In genomic region chr5:126514159-126515141, GRCh38 we compare ENCODE assay signal across 15 cellular contexts.
DNase-seq lines count a peak whose midpoint lies in the region; ATAC-seq, FAIRE-seq and TF ChIP-seq lines count a peak whose summit lies in the region.
"Had no signal": no experiment of that assay in that cellular context is flagged by ENCODE, and none has a peak within 500 bp of the region (broad histone marks: within the 10 kb centered on the region; RNA-seq: fewer than 3 reads in every experiment).

No MANE protein-coding gene starts in this region.

- H3K9me3 ChIP-seq in right atrium auricular region (no peaks in the 10 kb centered on the region), H1 (ENCODE audit: insufficient read depth in 2 of 2, low read depth in 1 of 2, low read length in 1 of 2) (no peaks in the 10 kb centered on the region), uterus (no peaks in the 10 kb centered on the region)

- H2BK15ac ChIP-seq in H1 (ENCODE audit: low read length) (no peak overlapping the region), mesendoderm (replicated peaks; ENCODE audit: low read depth) (no peak overlapping the region)

- no peak overlapping the region for H2AFZ ChIP-seq in H1 (ENCODE audit: low read length)

- H3K27me3 ChIP-seq in right atrium auricular region (no peaks in the 10 kb centered on the region), H1 (replicated peaks in 1 of 4; ENCODE audit: control insufficient read depth in 3 of 4, extremely low read depth in 1 of 4, insufficient read depth in 3 of 4, low read length in 3 of 4) (no peaks in the 10 kb centered on the region), mesendoderm (ENCODE audit: insufficient read depth, low read length, poor library complexity) (no peaks in the 10 kb centered on the region), uterus (no peaks in the 10 kb centered on the region)
- H3K27me3 ChIP-seq: cardiac muscle cell had no signal

- WGBS in H1 (ENCODE audit: extremely low coverage in 1 of 2, insufficient coverage in 1 of 2, insufficient read length in 1 of 2, insufficient replicate concordance in 2 of 2, low coverage in 1 of 2, low lambda C conversion rate in 2 of 2, missing lambda C conversion rate in 1 of 2), 2 experiments = 90% methylated on average over 13 of the region's 13 CpGs; no CpG with 5 or more reads in 1 of the 2 experiments
- WGBS in mesendoderm (ENCODE audit: extremely low coverage, insufficient coverage, low lambda C conversion rate) = no CpG with 5 or more reads among the region's 13 CpGs

- TF ChIP-seq POLR2A in H1 (IDR thresholded peaks at IDR 0.05; ENCODE audit: control extremely low read depth in 1 of 2, low read depth in 2 of 2, low read length in 2 of 2) (no peak), uterus (IDR thresholded peaks at IDR 0.05) (no peak)

- H2BK20ac ChIP-seq in H1 (ENCODE audit: low read length) = no peak overlapping the region

- H4K5ac ChIP-seq in H1 (ENCODE audit: insufficient read length, low read depth, low read length) (no peak overlapping the region), mesendoderm (ENCODE audit: low read length) (no peak overlapping the region)

- H2BK5ac ChIP-seq in H1 (ENCODE audit: low read depth, low read length) (no peak overlapping the region), mesendoderm (ENCODE audit: low read length) (no peak overlapping the region)

- no peak overlapping the region; the same call in 1 of the 2 replicates for H2AK5ac ChIP-seq in H1 (ENCODE audit: low read depth, low read length)
- no peak overlapping the region for H2AK5ac ChIP-seq in mesendoderm (ENCODE audit: low read length)

- H3K79me1 ChIP-seq in H1 (ENCODE audit: low read depth, low read length) (no peaks in the 10 kb centered on the region), mesendoderm (ENCODE audit: low read length) (no peaks in the 10 kb centered on the region)

- H3K4me1 ChIP-seq in right atrium auricular region (peaks cover 0 to 20% of the 10 kb centered on the region in 2 donors), H1 (replicated peaks in 1 of 4; ENCODE audit: control insufficient read depth in 3 of 4, insufficient read depth in 4 of 4, low read length in 3 of 4) (peaks cover 0 to 3% (median 0%) of the 10 kb centered on the region in 4 experiments; a peak in 1 of 7 replicates), mesendoderm (ENCODE audit: control insufficient read depth, low read depth, low read length) (no peaks in the 10 kb centered on the region), uterus (peaks cover 0 to 9% of the 10 kb centered on the region in 2 donors)

- no peak overlapping the region for H3K14ac ChIP-seq in H1 (ENCODE audit: insufficient read length)

- H3K36me3 ChIP-seq in right atrium auricular region (no peaks in the 10 kb centered on the region), H1 (ENCODE audit: control insufficient read depth in 2 of 4, insufficient read depth in 4 of 4, low read length in 3 of 4) (no peaks in the 10 kb centered on the region), mesendoderm (ENCODE audit: control insufficient read depth, insufficient read depth, low read length) (no peaks in the 10 kb centered on the region), uterus (no peaks in the 10 kb centered on the region)
- H3K36me3 ChIP-seq: cardiac muscle cell had no signal

- CTCF ChIA-PET in H1 (lab: Charles Lee; ENCODE audit: partially characterized antibody) = interaction anchor here (11.4 kb wide), 1 partner anchor 14 kb away, joined by 87 read pairs; no protein-coding TSS in a partner anchor

- no peak for DNase-seq in right atrium auricular region (ENCODE audit: low spot score)
- DNase-seq in left cardiac atrium = no peak
- DNase-seq in H1 (ENCODE audit: low read depth in 1 of 2, low spot score in 2 of 2) = peak in 1 of 2 experiments; percentile 19
- peak; percentile 32 for DNase-seq in mesendoderm
- DNase-seq in uterus = no peak
- DNase-seq in GM19240 (ENCODE audit: insufficient read length, low spot score) = no peak
- DNase-seq: CD8-positive, alpha-beta memory T cell; head of caudate nucleus; kidney glomerular epithelial cell; NCI-H1694 treated with DMSO at 0.1 percent for 48 hours; T-cell had no signal

- no peak for FAIRE-seq in H1 (lab: Jason Lieb, UNC)
- FAIRE-seq: RCC 7860 had no signal

- intact Hi-C loops in left cardiac atrium (cut with DNase I) = no loop called here
- intact Hi-C loops in uterus (cut with DNase I; ENCODE audit: low total_unique reads) = no loop called here

- no peak overlapping the region for H3K9ac ChIP-seq in H1 (replicated peaks in 1 of 4; ENCODE audit: extremely low read depth in 1 of 4, low read depth in 3 of 4, low read length in 3 of 4)
- H3K9ac ChIP-seq in mesendoderm (ENCODE audit: low read length) = no peak overlapping the region

- H3K4ac ChIP-seq in H1 (replicated peaks; ENCODE audit: insufficient read length, low read depth, low read length) (no peak overlapping the region), mesendoderm (ENCODE audit: low read depth, low read length) (no peak overlapping the region)

- no peak overlapping the region for H4K91ac ChIP-seq in H1 (replicated peaks; ENCODE audit: insufficient read length, low read length)

- no peak for TF ChIP-seq EP300 in H1 (IDR thresholded peaks at IDR 0.05; ENCODE audit: borderline replicate concordance in 1 of 2, low read depth in 2 of 2, low read length in 2 of 2)

- H3K23ac ChIP-seq in H1 (ENCODE audit: insufficient read length) = no peak overlapping the region
- H3K23ac ChIP-seq in mesendoderm (ENCODE audit: low read length) = no peak overlapping the region

- H3K18ac ChIP-seq in H1 (ENCODE audit: extremely low read depth, low read length) = no peak overlapping the region
- no peak overlapping the region for H3K18ac ChIP-seq in mesendoderm (ENCODE audit: low read length)

- POLR2A ChIA-PET in H1 (lab: Charles Lee; ENCODE audit: partially characterized antibody) = no interaction called here

- TF ChIP-seq CTCF in right atrium auricular region (IDR thresholded peaks at IDR 0.05) (no peak), H1 (IDR thresholded peaks at IDR 0.05; ENCODE audit: control extremely low read depth in 1 of 3, insufficient read depth in 1 of 3, low read depth in 1 of 3, low read length in 3 of 3) (no peak), uterus (IDR thresholded peaks at IDR 0.05) (no peak)

- H2BK120ac ChIP-seq in H1 (replicated peaks; ENCODE audit: low read depth, low read length) (no peak overlapping the region), mesendoderm (ENCODE audit: low read depth, low read length) (no peak overlapping the region)

- H2BK12ac ChIP-seq in H1 (ENCODE audit: low read depth, low read length) = no peak overlapping the region

- H3K4me2 ChIP-seq in H1 (ENCODE audit: insufficient read depth in 1 of 2, low read depth in 2 of 2, low read length in 2 of 2) (no peak overlapping the region), mesendoderm (ENCODE audit: low read length) (no peak overlapping the region)

- H3K56ac ChIP-seq in H1 (replicated peaks; ENCODE audit: insufficient read length, low read depth, low read length) (no peak overlapping the region), mesendoderm (ENCODE audit: low read length) (no peak overlapping the region)

- no peaks in the 10 kb centered on the region for H4K20me1 ChIP-seq in H1 (replicated peaks in 1 of 2; ENCODE audit: control insufficient read depth in 1 of 2, insufficient read depth in 2 of 2, low read length in 2 of 2)

- no peak overlapping the region for H3K4me3 ChIP-seq in right atrium auricular region
- H3K4me3 ChIP-seq in H1 (ENCODE audit: extremely low read depth in 1 of 4, insufficient read depth in 2 of 4, low read depth in 3 of 4, low read length in 4 of 4) = no peak overlapping the region
- H3K4me3 ChIP-seq in mesendoderm (ENCODE audit: low read length) = no peak overlapping the region
- no peak overlapping the region for H3K4me3 ChIP-seq in uterus
- H3K4me3 ChIP-seq: cardiac muscle cell had no signal

- no peak for TF ChIP-seq RAD21 in H1 (IDR thresholded peaks at IDR 0.05 in 1 of 2, conservative IDR thresholded peaks at IDR 0.05 in 1 of 2; ENCODE audit: low read depth in 2 of 2, low read length in 2 of 2)

- H4K8ac ChIP-seq in H1 (ENCODE audit: extremely low read depth, insufficient read depth, low read length) = no peak overlapping the region
- H4K8ac ChIP-seq in mesendoderm (ENCODE audit: low read depth, low read length) = no peak overlapping the region

- no peak for ATAC-seq in left cardiac atrium
- ATAC-seq in HG02763 (IDR thresholded peaks at IDR 0.05; ENCODE audit: unreplicated experiment) = no peak
- no peak for ATAC-seq in GM18520 (IDR thresholded peaks at IDR 0.05; ENCODE audit: unreplicated experiment)
- ATAC-seq: T-cell had no signal

- H3K27ac ChIP-seq in right atrium auricular region = peak overlapping the region; percentile 29 to 44
- H3K27ac ChIP-seq in H1 (ENCODE audit: low read depth, low read length) = no peak overlapping the region
- H3K27ac ChIP-seq in mesendoderm (ENCODE audit: low read depth, low read length) = no peak overlapping the region
- peak overlapping the region; percentile 83 to 95 for H3K27ac ChIP-seq in uterus

- H3K79me2 ChIP-seq in H1 (ENCODE audit: control insufficient read depth in 1 of 2, insufficient read depth in 2 of 2, low read length in 2 of 2) = no peaks in the 10 kb centered on the region
- H3K79me2 ChIP-seq in mesendoderm (ENCODE audit: control insufficient read depth, insufficient read depth, low read length) = no peaks in the 10 kb centered on the region

- H3K23me2 ChIP-seq in H1 (ENCODE audit: low read depth, low read length) = no peaks in the 10 kb centered on the region

TF ChIP-seq in H1, 55 proteins besides CTCF, POLR2A, EP300 and RAD21:
- TF ChIP-seq RNF2 (IDR thresholded peaks at IDR 0.05; ENCODE audit: borderline replicate concordance, low read depth, low read length, missing control alignments, poor library complexity, severe bottlenecking) = no peak
- TF ChIP-seq POU5F1 (IDR thresholded peaks at IDR 0.05; ENCODE audit: low read depth, low read length) = no peak
- no peak for TF ChIP-seq SIRT6 (IDR thresholded peaks at IDR 0.05; ENCODE audit: low read length)
- no peak for TF ChIP-seq RFX5 (IDR thresholded peaks at IDR 0.05; ENCODE audit: borderline replicate concordance, low read depth, low read length)
- TF ChIP-seq SUZ12 (IDR thresholded peaks at IDR 0.05; ENCODE audit: low read length) = no peak
- TF ChIP-seq CEBPB (IDR thresholded peaks at IDR 0.05; ENCODE audit: low read depth, low read length) = no peak
- TF ChIP-seq SP4 (IDR thresholded peaks at IDR 0.05; ENCODE audit: low read length) = no peak
- peak; percentile 53; the same call in 1 of the 2 replicates for TF ChIP-seq SRF (IDR thresholded peaks at IDR 0.05; ENCODE audit: low read depth, low read length)
- no peak for TF ChIP-seq HDAC2 (IDR thresholded peaks at IDR 0.05; ENCODE audit: borderline replicate concordance in 1 of 2, low read depth in 2 of 2, low read length in 2 of 2)

Comparison
In these comparisons a context has a peak if more than half of its experiments do, and no peak if none do; other contexts are left out.
1. H3K27ac ChIP-seq: peak in right atrium auricular region (2 of 2) and uterus (2 of 2); none in H1 (single experiment) and mesendoderm (single experiment).